Comparison of ENCODE assay signal across 1 cellular context in the genomic region with DNA sequence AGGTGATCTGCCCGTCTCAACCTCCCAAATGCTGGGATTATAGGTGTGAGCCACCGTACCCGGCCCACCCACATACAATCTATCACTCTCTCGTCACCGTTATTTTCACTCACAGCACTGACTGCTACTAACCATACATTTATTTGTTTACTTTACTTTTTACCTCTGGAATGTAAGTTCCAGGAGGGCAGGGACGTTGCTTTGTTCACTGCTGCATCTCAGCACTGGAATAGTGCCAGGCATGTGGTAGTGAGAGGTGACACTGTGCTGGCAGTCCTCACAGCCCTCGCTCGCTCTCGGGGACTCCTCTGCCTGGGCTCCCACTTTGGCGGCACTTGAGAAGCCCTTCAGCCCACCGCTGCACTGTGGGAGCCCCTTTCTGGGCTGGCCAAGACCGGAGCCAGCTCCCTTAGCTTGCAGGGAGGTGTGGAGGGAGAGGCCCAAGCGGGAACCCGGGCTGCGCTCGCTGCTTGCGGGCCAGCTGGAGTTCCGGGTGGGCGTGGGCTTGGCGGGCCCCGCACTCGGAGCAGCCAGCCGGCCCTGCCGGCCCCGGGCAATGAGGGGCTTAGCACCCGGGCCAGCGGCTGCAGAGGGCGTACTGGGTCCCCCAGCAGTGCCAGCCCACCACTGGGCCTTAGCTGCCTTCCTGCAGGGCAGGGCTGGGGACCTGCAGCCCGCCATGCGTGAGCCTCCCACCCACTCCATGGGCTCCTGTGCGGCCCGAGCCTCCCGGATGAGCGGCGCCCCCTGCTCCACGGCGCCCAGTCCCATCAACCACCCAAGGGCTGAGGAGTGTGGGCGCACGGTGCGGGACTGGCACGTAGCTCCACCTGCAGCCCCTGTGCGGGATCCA.
A peak's percentile ranks its signal among the peaks of the same experiment; 100 is the strongest.
TF ChIP-seq lines count a peak whose summit lies in the region.
"Not testable (repeated sequence)": the region's sequence is repeated elsewhere in the genome, so short reads cannot be mapped to it uniquely, and the experiment has no call there.

No MANE protein-coding gene starts in this region.

TF ChIP-seq in HepG2, 621 proteins besides CTCF, POLR2A, EP300 and RAD21 (continues in another document):
- TF ChIP-seq NFKB2 (CRISPR knock-in tag; IDR thresholded peaks at IDR 0.05; ENCODE audit: borderline replicate concordance) (0 out of 2 replicates have a peak, but pooled peaks have one; percentile 53), ZNF569 (CRISPR knock-in tag; IDR thresholded peaks at IDR 0.05; ENCODE audit: borderline replicate concordance) (0 out of 2 replicates have a peak, but pooled peaks have one; percentile 11), SALL1 (CRISPR knock-in tag; IDR thresholded peaks at IDR 0.05) (0 out of 2 replicates have a peak, but pooled peaks have one; percentile 19), ZNF225 (CRISPR knock-in tag; IDR thresholded peaks at IDR 0.05) (peak; percentile 34; the same call in 1 of the 2 replicates), ZNF350 (CRISPR knock-in tag; IDR thresholded peaks at IDR 0.05; ENCODE audit: borderline replicate concordance, low read depth) (0 out of 2 replicates have a peak, but pooled peaks have one; percentile 20), ZNF724P (CRISPR knock-in tag; IDR thresholded peaks at IDR 0.05; ENCODE audit: borderline replicate concordance) (0 out of 2 replicates have a peak, but pooled peaks have one; percentile 52), MAFG (CRISPR knock-in tag; IDR thresholded peaks at IDR 0.05) (0 out of 2 replicates have a peak, but pooled peaks have one; percentile 37), SP2 (CRISPR knock-in tag; IDR thresholded peaks at IDR 0.05) (peak; percentile 37), TEAD3 (CRISPR knock-in tag; optimal IDR thresholded peaks at IDR 0.05; ENCODE audit: borderline replicate concordance) (peak; percentile 49), MYC (CRISPR knock-in tag; IDR thresholded peaks at IDR 0.05; ENCODE audit: borderline replicate concordance) (0 out of 2 replicates have a peak, but pooled peaks have one; percentile 15), ZNF501 (CRISPR knock-in tag; IDR thresholded peaks at IDR 0.05) (0 out of 2 replicates have a peak, but pooled peaks have one; percentile 21), ZNF468 (CRISPR knock-in tag; IDR thresholded peaks at IDR 0.05) (0 out of 2 replicates have a peak, but pooled peaks have one; percentile 40), ZNF598 (CRISPR knock-in tag; IDR thresholded peaks at IDR 0.05; ENCODE audit: borderline replicate concordance) (0 out of 2 replicates have a peak, but pooled peaks have one; percentile 16), ZNF451 (CRISPR knock-in tag; IDR thresholded peaks at IDR 0.05) (0 out of 2 replicates have a peak, but pooled peaks have one; percentile 22), ZNF567 (CRISPR knock-in tag; IDR thresholded peaks at IDR 0.05; ENCODE audit: borderline replicate concordance) (peak; percentile 43; the same call in 1 of the 2 replicates), HOXA3 (CRISPR knock-in tag; IDR thresholded peaks at IDR 0.05) (0 out of 2 replicates have a peak, but pooled peaks have one; percentile 22), IRX3 (CRISPR knock-in tag; IDR thresholded peaks at IDR 0.05; ENCODE audit: borderline replicate concordance, low read depth) (0 out of 2 replicates have a peak, but pooled peaks have one; percentile 47), ZNF563 (CRISPR knock-in tag; IDR thresholded peaks at IDR 0.05) (0 out of 2 replicates have a peak, but pooled peaks have one; percentile 18)
- TF ChIP-seq, protein P1, sequence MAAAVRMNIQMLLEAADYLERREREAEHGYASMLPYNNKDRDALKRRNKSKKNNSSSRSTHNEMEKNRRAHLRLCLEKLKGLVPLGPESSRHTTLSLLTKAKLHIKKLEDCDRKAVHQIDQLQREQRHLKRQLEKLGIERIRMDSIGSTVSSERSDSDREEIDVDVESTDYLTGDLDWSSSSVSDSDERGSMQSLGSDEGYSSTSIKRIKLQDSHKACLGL (CRISPR knock-in tag; IDR thresholded peaks at IDR 0.05): 0 out of 2 replicates have a peak, but pooled peaks have one; percentile 15
- TF ChIP-seq, protein P2, sequence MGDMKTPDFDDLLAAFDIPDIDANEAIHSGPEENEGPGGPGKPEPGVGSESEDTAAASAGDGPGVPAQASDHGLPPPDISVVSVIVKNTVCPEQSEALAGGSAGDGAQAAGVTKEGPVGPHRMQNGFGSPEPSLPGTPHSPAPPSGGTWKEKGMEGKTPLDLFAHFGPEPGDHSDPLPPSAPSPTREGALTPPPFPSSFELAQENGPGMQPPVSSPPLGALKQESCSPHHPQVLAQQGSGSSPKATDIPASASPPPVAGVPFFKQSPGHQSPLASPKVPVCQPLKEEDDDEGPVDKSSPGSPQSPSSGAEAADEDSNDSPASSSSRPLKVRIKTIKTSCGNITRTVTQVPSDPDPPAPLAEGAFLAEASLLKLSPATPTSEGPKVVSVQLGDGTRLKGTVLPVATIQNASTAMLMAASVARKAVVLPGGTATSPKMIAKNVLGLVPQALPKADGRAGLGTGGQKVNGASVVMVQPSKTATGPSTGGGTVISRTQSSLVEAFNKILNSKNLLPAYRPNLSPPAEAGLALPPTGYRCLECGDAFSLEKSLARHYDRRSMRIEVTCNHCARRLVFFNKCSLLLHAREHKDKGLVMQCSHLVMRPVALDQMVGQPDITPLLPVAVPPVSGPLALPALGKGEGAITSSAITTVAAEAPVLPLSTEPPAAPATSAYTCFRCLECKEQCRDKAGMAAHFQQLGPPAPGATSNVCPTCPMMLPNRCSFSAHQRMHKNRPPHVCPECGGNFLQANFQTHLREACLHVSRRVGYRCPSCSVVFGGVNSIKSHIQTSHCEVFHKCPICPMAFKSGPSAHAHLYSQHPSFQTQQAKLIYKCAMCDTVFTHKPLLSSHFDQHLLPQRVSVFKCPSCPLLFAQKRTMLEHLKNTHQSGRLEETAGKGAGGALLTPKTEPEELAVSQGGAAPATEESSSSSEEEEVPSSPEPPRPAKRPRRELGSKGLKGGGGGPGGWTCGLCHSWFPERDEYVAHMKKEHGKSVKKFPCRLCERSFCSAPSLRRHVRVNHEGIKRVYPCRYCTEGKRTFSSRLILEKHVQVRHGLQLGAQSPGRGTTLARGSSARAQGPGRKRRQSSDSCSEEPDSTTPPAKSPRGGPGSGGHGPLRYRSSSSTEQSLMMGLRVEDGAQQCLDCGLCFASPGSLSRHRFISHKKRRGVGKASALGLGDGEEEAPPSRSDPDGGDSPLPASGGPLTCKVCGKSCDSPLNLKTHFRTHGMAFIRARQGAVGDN (CRISPR knock-in tag; IDR thresholded peaks at IDR 0.05): peak; percentile 53; the same call in 1 of the 2 replicates
- TF ChIP-seq, protein P3, sequence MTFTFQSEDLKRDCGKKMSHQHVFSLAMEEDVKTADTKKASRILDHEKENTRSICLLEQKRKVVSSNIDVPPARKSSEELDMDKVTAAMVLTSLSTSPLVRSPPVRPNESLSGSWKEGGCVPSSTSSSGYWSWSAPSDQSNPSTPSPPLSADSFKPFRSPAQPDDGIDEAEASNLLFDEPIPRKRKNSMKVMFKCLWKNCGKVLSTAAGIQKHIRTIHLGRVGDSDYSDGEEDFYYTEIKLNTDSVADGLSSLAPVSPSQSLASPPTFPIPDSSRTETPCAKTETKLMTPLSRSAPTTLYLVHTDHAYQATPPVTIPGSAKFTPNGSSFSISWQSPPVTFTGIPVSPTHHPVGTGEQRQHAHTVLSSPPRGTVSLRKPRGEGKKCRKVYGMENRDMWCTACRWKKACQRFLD (CRISPR knock-in tag; IDR thresholded peaks at IDR 0.05; ENCODE audit: borderline replicate concordance): 0 out of 2 replicates have a peak, but pooled peaks have one; percentile 10
- TF ChIP-seq, protein P4, sequence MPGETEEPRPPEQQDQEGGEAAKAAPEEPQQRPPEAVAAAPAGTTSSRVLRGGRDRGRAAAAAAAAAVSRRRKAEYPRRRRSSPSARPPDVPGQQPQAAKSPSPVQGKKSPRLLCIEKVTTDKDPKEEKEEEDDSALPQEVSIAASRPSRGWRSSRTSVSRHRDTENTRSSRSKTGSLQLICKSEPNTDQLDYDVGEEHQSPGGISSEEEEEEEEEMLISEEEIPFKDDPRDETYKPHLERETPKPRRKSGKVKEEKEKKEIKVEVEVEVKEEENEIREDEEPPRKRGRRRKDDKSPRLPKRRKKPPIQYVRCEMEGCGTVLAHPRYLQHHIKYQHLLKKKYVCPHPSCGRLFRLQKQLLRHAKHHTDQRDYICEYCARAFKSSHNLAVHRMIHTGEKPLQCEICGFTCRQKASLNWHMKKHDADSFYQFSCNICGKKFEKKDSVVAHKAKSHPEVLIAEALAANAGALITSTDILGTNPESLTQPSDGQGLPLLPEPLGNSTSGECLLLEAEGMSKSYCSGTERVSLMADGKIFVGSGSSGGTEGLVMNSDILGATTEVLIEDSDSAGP (CRISPR knock-in tag; IDR thresholded peaks at IDR 0.05; ENCODE audit: borderline replicate concordance): peak; percentile 7; the same call in 1 of the 2 replicates
- TF ChIP-seq, protein P5, sequence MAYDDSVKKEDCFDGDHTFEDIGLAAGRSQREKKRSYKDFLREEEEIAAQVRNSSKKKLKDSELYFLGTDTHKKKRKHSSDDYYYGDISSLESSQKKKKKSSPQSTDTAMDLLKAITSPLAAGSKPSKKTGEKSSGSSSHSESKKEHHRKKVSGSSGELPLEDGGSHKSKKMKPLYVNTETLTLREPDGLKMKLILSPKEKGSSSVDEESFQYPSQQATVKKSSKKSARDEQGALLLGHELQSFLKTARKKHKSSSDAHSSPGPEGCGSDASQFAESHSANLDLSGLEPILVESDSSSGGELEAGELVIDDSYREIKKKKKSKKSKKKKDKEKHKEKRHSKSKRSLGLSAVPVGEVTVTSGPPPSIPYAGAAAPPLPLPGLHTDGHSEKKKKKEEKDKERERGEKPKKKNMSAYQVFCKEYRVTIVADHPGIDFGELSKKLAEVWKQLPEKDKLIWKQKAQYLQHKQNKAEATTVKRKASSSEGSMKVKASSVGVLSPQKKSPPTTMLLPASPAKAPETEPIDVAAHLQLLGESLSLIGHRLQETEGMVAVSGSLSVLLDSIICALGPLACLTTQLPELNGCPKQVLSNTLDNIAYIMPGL (CRISPR knock-in tag; IDR thresholded peaks at IDR 0.05; ENCODE audit: borderline replicate concordance in 1 of 2, low read depth in 1 of 2): peak in 1 of 2 experiments; percentile 6; a peak in 1 of 4 replicates
- TF ChIP-seq, protein P6, sequence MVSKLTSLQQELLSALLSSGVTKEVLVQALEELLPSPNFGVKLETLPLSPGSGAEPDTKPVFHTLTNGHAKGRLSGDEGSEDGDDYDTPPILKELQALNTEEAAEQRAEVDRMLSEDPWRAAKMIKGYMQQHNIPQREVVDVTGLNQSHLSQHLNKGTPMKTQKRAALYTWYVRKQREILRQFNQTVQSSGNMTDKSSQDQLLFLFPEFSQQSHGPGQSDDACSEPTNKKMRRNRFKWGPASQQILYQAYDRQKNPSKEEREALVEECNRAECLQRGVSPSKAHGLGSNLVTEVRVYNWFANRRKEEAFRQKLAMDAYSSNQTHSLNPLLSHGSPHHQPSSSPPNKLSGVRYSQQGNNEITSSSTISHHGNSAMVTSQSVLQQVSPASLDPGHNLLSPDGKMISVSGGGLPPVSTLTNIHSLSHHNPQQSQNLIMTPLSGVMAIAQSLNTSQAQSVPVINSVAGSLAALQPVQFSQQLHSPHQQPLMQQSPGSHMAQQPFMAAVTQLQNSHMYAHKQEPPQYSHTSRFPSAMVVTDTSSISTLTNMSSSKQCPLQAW (CRISPR knock-in tag; IDR thresholded peaks at IDR 0.05): peak; percentile 26; the same call in 1 of the 2 replicates
- TF ChIP-seq, protein P7, sequence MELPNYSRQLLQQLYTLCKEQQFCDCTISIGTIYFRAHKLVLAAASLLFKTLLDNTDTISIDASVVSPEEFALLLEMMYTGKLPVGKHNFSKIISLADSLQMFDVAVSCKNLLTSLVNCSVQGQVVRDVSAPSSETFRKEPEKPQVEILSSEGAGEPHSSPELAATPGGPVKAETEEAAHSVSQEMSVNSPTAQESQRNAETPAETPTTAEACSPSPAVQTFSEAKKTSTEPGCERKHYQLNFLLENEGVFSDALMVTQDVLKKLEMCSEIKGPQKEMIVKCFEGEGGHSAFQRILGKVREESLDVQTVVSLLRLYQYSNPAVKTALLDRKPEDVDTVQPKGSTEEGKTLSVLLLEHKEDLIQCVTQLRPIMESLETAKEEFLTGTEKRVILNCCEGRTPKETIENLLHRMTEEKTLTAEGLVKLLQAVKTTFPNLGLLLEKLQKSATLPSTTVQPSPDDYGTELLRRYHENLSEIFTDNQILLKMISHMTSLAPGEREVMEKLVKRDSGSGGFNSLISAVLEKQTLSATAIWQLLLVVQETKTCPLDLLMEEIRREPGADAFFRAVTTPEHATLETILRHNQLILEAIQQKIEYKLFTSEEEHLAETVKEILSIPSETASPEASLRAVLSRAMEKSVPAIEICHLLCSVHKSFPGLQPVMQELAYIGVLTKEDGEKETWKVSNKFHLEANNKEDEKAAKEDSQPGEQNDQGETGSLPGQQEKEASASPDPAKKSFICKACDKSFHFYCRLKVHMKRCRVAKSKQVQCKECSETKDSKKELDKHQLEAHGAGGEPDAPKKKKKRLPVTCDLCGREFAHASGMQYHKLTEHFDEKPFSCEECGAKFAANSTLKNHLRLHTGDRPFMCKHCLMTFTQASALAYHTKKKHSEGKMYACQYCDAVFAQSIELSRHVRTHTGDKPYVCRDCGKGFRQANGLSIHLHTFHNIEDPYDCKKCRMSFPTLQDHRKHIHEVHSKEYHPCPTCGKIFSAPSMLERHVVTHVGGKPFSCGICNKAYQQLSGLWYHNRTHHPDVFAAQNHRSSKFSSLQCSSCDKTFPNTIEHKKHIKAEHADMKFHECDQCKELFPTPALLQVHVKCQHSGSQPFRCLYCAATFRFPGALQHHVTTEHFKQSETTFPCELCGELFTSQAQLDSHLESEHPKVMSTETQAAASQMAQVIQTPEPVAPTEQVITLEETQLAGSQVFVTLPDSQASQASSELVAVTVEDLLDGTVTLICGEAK (IDR thresholded peaks at IDR 0.05): not testable (repeated sequence)
- TF ChIP-seq, protein P7 (CRISPR knock-in tag; IDR thresholded peaks at IDR 0.05): 0 out of 2 replicates have a peak, but pooled peaks have one; percentile 15
